ENCODE assay signal across 22 cellular contexts in genomic region chr5:39598641-39599248, GRCh38.
A peak's percentile ranks its signal among the peaks of the same experiment; 100 is the strongest.
DNase-seq lines count a peak whose midpoint lies in the region; ATAC-seq, FAIRE-seq and TF ChIP-seq lines count a peak whose summit lies in the region.
"Had no signal": no experiment of that assay in that cellular context is flagged by ENCODE, and none has a peak within 500 bp of the region (broad histone marks: within the 10 kb centered on the region; RNA-seq: fewer than 3 reads in every experiment).

No MANE protein-coding gene starts in this region.

- no peak overlapping the region for H3K4me3 ChIP-seq in Loucy (ENCODE audit: low read length, poor library complexity, severe bottlenecking)
- no peak overlapping the region for H3K4me3 ChIP-seq in H1 (ENCODE audit: extremely low read depth in 1 of 4, insufficient read depth in 2 of 4, low read depth in 3 of 4, low read length in 4 of 4)
- H3K4me3 ChIP-seq in neural progenitor cell: no peak overlapping the region
- H3K4me3 ChIP-seq: A549, PC-9 had no signal

- peaks cover 2% of the 10 kb centered on the region for H3K27me3 Mint-ChIP-seq in neural progenitor cell (ENCODE audit: insufficient read depth, low read depth)
- peaks cover 36% of the 10 kb centered on the region for H3K27me3 Mint-ChIP-seq in activated CD8-positive, alpha-beta memory T cell treated with anti-CD3 and anti-CD28 coated beads, Interleukin-2, amount 10 ng/mL, durations not matched to agents 7 days and 5 days

- POLR2A ChIA-PET in H1 (lab: Charles Lee; ENCODE audit: partially characterized antibody): no interaction called here

- no peak overlapping the region for H2BK120ac ChIP-seq in H1 (replicated peaks; ENCODE audit: low read depth, low read length)

- 93% methylated on average over 13 of the region's 14 CpGs; no CpG with 5 or more reads in 1 of the 2 experiments for WGBS in H1 (ENCODE audit: extremely low coverage in 1 of 2, insufficient coverage in 1 of 2, insufficient read length in 1 of 2, insufficient replicate concordance in 2 of 2, low coverage in 1 of 2, low lambda C conversion rate in 2 of 2, missing lambda C conversion rate in 1 of 2), 2 experiments

- no peak for FAIRE-seq in H1 (lab: Jason Lieb, UNC)
- FAIRE-seq in urothelium cell line (lab: Jason Lieb, UNC): no peak
- FAIRE-seq: A549, GM12891, GM19239, HTR-8/SVneo had no signal

- H3K56ac ChIP-seq in H1 (replicated peaks; ENCODE audit: insufficient read length, low read depth, low read length): no peak overlapping the region

- H2AFZ ChIP-seq in Loucy (ENCODE audit: low read length) (0 out of 2 replicates have a peak overlapping the region, but pooled peaks have one; percentile 42), H1 (ENCODE audit: low read length) (peak overlapping the region; percentile 38), neural progenitor cell (replicated peaks) (peak overlapping the region; percentile 72)
- H2AFZ ChIP-seq: PC-9 had no signal

- H2BK15ac ChIP-seq in H1 (ENCODE audit: low read length): no peak overlapping the region

- no peaks in the 10 kb centered on the region for H3K4me1 Mint-ChIP-seq in neural progenitor cell
- H3K4me1 Mint-ChIP-seq in activated CD8-positive, alpha-beta memory T cell treated with anti-CD3 and anti-CD28 coated beads, Interleukin-2, amount 10 ng/mL, durations not matched to agents 7 days and 5 days: no peaks in the 10 kb centered on the region

- H3K36me3 ChIP-seq in Loucy (ENCODE audit: insufficient read depth, low read length): no peaks in the 10 kb centered on the region
- H3K36me3 ChIP-seq in H1 (ENCODE audit: control insufficient read depth in 2 of 4, insufficient read depth in 4 of 4, low read length in 3 of 4): no peaks in the 10 kb centered on the region
- no peaks in the 10 kb centered on the region for H3K36me3 ChIP-seq in neural progenitor cell

- H4K20me1 ChIP-seq in Loucy (ENCODE audit: insufficient read depth, low read length, poor library complexity, severe bottlenecking) (no peaks in the 10 kb centered on the region), H1 (replicated peaks in 1 of 2; ENCODE audit: control insufficient read depth in 1 of 2, insufficient read depth in 2 of 2, low read length in 2 of 2) (no peaks in the 10 kb centered on the region), neural progenitor cell (ENCODE audit: low read depth) (no peaks in the 10 kb centered on the region)

- H3K14ac ChIP-seq in H1 (ENCODE audit: insufficient read length): no peak overlapping the region

- no peak overlapping the region for H3K27ac Mint-ChIP-seq in neural progenitor cell
- H3K27ac Mint-ChIP-seq in activated CD8-positive, alpha-beta memory T cell treated with anti-CD3 and anti-CD28 coated beads, Interleukin-2, amount 10 ng/mL, durations not matched to agents 7 days and 5 days: no peak overlapping the region
- H3K27ac Mint-ChIP-seq: CD4-positive, alpha-beta T cell had no signal

- no peaks in the 10 kb centered on the region for H3K36me3 Mint-ChIP-seq in neural progenitor cell
- H3K36me3 Mint-ChIP-seq in activated CD8-positive, alpha-beta memory T cell treated with anti-CD3 and anti-CD28 coated beads, Interleukin-2, amount 10 ng/mL, durations not matched to agents 7 days and 5 days: no peaks in the 10 kb centered on the region

- no peaks in the 10 kb centered on the region for H3K23me2 ChIP-seq in H1 (ENCODE audit: low read depth, low read length)

- H3F3A ChIP-seq in Loucy (ENCODE audit: low read depth): no peaks in the 10 kb centered on the region
- H3F3A ChIP-seq in neural progenitor cell (ENCODE audit: low read depth): no peaks in the 10 kb centered on the region

- no peak overlapping the region for H3K4ac ChIP-seq in H1 (replicated peaks; ENCODE audit: insufficient read length, low read depth, low read length)

- H4K5ac ChIP-seq in H1 (ENCODE audit: insufficient read length, low read depth, low read length): no peak overlapping the region

- H3K18ac ChIP-seq in H1 (ENCODE audit: extremely low read depth, low read length): no peak overlapping the region

- H3K9me2 ChIP-seq in Loucy (replicated peaks; ENCODE audit: low read depth, low read length): no peaks in the 10 kb centered on the region

- CTCF ChIA-PET in H1 (lab: Charles Lee; ENCODE audit: partially characterized antibody): interaction anchor here (0.6 to 3.3 kb wide), 27 partner anchors 9 to 1091 kb away, joined by 3 to 17 read pairs (median 4); no protein-coding TSS in a partner anchor
- CTCF ChIA-PET in activated CD8-positive, alpha-beta memory T cell treated with anti-CD3 and anti-CD28 coated beads, Interleukin-2, amount 10 ng/mL, durations not matched to agents 7 days and 5 days (lab: Charles Lee): no interaction called here

- no peak for ATAC-seq in activated CD8-positive, alpha-beta memory T cell treated with anti-CD3 and anti-CD28 coated beads, Interleukin-2, amount 10 ng/mL, durations not matched to agents 7 days and 5 days

- no peak overlapping the region for H3K23ac ChIP-seq in H1 (ENCODE audit: insufficient read length)

- TF ChIP-seq POLR2A in H1 (IDR thresholded peaks at IDR 0.05; ENCODE audit: control extremely low read depth in 1 of 2, low read depth in 2 of 2, low read length in 2 of 2): no peak

- H3K9ac ChIP-seq in Loucy (ENCODE audit: low read depth, low read length, poor library complexity, severe bottlenecking) (no peak overlapping the region), H1 (replicated peaks in 1 of 4; ENCODE audit: extremely low read depth in 1 of 4, low read depth in 3 of 4, low read length in 3 of 4) (no peak overlapping the region), neural progenitor cell (no peak overlapping the region)

- TF ChIP-seq RAD21 in H1 (IDR thresholded peaks at IDR 0.05 in 1 of 2, conservative IDR thresholded peaks at IDR 0.05 in 1 of 2; ENCODE audit: low read depth in 2 of 2, low read length in 2 of 2): no peak

- no peaks in the 10 kb centered on the region for H3K9me3 Mint-ChIP-seq in neural progenitor cell
- no peaks in the 10 kb centered on the region for H3K9me3 Mint-ChIP-seq in activated CD8-positive, alpha-beta memory T cell treated with anti-CD3 and anti-CD28 coated beads, Interleukin-2, amount 10 ng/mL, durations not matched to agents 7 days and 5 days (ENCODE audit: low read depth)
- H3K9me3 Mint-ChIP-seq: CD4-positive, alpha-beta T cell had no signal

- H3K27ac ChIP-seq in H1 (ENCODE audit: low read depth, low read length): no peak overlapping the region
- no peak overlapping the region for H3K27ac ChIP-seq in neural progenitor cell
- H3K27ac ChIP-seq: A549, PC-9, RWPE1 had no signal

- no peaks in the 10 kb centered on the region for H3K79me2 ChIP-seq in Loucy (ENCODE audit: insufficient read depth, low read length)
- H3K79me2 ChIP-seq in H1 (ENCODE audit: control insufficient read depth in 1 of 2, insufficient read depth in 2 of 2, low read length in 2 of 2): no peaks in the 10 kb centered on the region
- no peaks in the 10 kb centered on the region for H3K79me2 ChIP-seq in neural progenitor cell (ENCODE audit: low read depth)

- H3K4me1 ChIP-seq in Loucy (ENCODE audit: insufficient read depth, low read length, poor library complexity, severe bottlenecking): no peaks in the 10 kb centered on the region
- H3K4me1 ChIP-seq in H1 (replicated peaks in 1 of 4; ENCODE audit: control insufficient read depth in 3 of 4, insufficient read depth in 4 of 4, low read length in 3 of 4): no peaks in the 10 kb centered on the region
- H3K4me1 ChIP-seq in neural progenitor cell: no peaks in the 10 kb centered on the region

- no peak for TF ChIP-seq EP300 in H1 (IDR thresholded peaks at IDR 0.05; ENCODE audit: borderline replicate concordance in 1 of 2, low read depth in 2 of 2, low read length in 2 of 2)

- H3K4me3 Mint-ChIP-seq in neural progenitor cell: no peak overlapping the region
- no peak overlapping the region for H3K4me3 Mint-ChIP-seq in activated CD8-positive, alpha-beta memory T cell treated with anti-CD3 and anti-CD28 coated beads, Interleukin-2, amount 10 ng/mL, durations not matched to agents 7 days and 5 days
- H3K4me3 Mint-ChIP-seq: CD4-positive, alpha-beta T cell had no signal

- H3K27me3 ChIP-seq in Loucy (ENCODE audit: insufficient read depth, low read length, poor library complexity, severe bottlenecking) (no peaks in the 10 kb centered on the region), H1 (replicated peaks in 1 of 4; ENCODE audit: control insufficient read depth in 3 of 4, extremely low read depth in 1 of 4, insufficient read depth in 3 of 4, low read length in 3 of 4) (no peaks in the 10 kb centered on the region), neural progenitor cell (no peaks in the 10 kb centered on the region)

- H3K4me2 ChIP-seq in Loucy (ENCODE audit: low read depth, low read length, poor library complexity, severe bottlenecking): no peak overlapping the region
- H3K4me2 ChIP-seq in H1 (ENCODE audit: insufficient read depth in 1 of 2, low read depth in 2 of 2, low read length in 2 of 2): no peak overlapping the region
- H3K4me2 ChIP-seq in neural progenitor cell: no peak overlapping the region
- H3K4me2 ChIP-seq: PC-9 had no signal

- H2BK5ac ChIP-seq in H1 (ENCODE audit: low read depth, low read length): no peak overlapping the region

- H3K79me1 ChIP-seq in H1 (ENCODE audit: low read depth, low read length): no peaks in the 10 kb centered on the region

- TF ChIP-seq CTCF in Loucy (conservative IDR thresholded peaks at IDR 0.05; ENCODE audit: low read length) (no peak), H1 (IDR thresholded peaks at IDR 0.05; ENCODE audit: control extremely low read depth in 1 of 3, insufficient read depth in 1 of 3, low read depth in 1 of 3, low read length in 3 of 3) (no peak), neural progenitor cell (IDR thresholded peaks at IDR 0.05) (no peak)

- 0 out of 2 replicates have a peak overlapping the region, but pooled peaks have one; percentile 9 for H2BK12ac ChIP-seq in H1 (ENCODE audit: low read depth, low read length)

- no peak overlapping the region for H4K91ac ChIP-seq in H1 (replicated peaks; ENCODE audit: insufficient read length, low read length)

- H3K9me3 ChIP-seq in Loucy (ENCODE audit: insufficient read depth, low read depth, low read length) (no peaks in the 10 kb centered on the region), H1 (ENCODE audit: insufficient read depth in 2 of 2, low read depth in 1 of 2, low read length in 1 of 2) (no peaks in the 10 kb centered on the region), neural progenitor cell (ENCODE audit: low read depth) (no peaks in the 10 kb centered on the region)
- H3K9me3 ChIP-seq: A549 had no signal

- H2BK20ac ChIP-seq in H1 (ENCODE audit: low read length): no peak overlapping the region

- DNase-seq in ELF-1 (ENCODE audit: low read depth, low spot score) (peak; percentile 39), H1 (ENCODE audit: low read depth in 1 of 2, low spot score in 2 of 2) (no peak), neural progenitor cell (ENCODE audit: low spot score) (peak; percentile 3), urothelium cell line (ENCODE audit: low spot score) (no peak)
- DNase-seq in activated effector memory CD4-positive, alpha-beta T cell treated with anti-CD3 and anti-CD28 coated beads, Interleukin-2, amount 50 U/mL, for 16 hours: no peak
- DNase-seq in activated CD8-positive, alpha-beta memory T cell treated with anti-CD3 and anti-CD28 coated beads, Interleukin-2, amount 10 ng/mL, durations not matched to agents 7 days and 5 days: no peak
- DNase-seq: CD4-positive, alpha-beta T cell; DMS153; HCEC 1CT; KBM-7; NCI-H1105 treated with DMSO at 0.1 percent for 48 hours; NCI-H1694 treated with DMSO at 0.1 percent for 48 hours; NCI-H510A; NCI-H748 treated with DMSO at 0.1 percent for 48 hours; PC-9; SIG-M5 had no signal

- peak overlapping the region; percentile 14 for H4K8ac ChIP-seq in H1 (ENCODE audit: extremely low read depth, insufficient read depth, low read length)

- H2AK5ac ChIP-seq in H1 (ENCODE audit: low read depth, low read length): no peak overlapping the region

Comparison
In these comparisons a context has a peak if more than half of its experiments do, and no peak if none do; other contexts are left out.
1. DNase-seq: peak in ELF-1 (single experiment) and neural progenitor cell (single experiment); none in H1 (0 of 2), urothelium cell line (single experiment), activated effector memory CD4-positive, alpha-beta T cell treated with anti-CD3 and anti-CD28 coated beads, Interleukin-2, amount 50 U/mL, for 16 hours (single experiment) and activated CD8-positive, alpha-beta memory T cell treated with anti-CD3 and anti-CD28 coated beads, Interleukin-2, amount 10 ng/mL, durations not matched to agents 7 days and 5 days (single experiment).
2. Peak in every context shown above with its lines, with median percentiles within 50 percentile points of each other: H2AFZ ChIP-seq.